17 cellular contexts compared by ENCODE assay signal in the genomic region with DNA sequence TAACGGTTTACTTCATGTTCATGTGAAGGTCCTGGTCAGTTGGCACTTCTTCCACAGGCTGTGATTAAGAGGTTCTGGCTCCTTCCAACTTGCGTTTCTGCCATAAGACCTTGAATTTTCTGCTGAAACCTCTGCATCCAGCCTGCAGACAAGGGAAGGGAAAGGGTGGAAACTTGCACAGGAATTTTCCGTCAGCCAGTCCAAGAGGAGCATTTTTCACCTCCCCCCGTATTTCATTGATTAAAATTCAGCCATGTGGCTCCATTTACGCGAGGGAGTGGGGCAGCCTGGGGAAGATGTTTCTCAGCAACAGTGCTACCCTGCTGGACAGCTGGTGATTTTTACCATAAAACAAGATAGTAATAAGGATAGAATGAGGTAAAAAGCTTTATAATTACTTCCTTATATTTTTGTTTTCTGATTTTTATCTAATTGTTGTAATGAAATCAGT.
A peak's percentile ranks its signal among the peaks of the same experiment; 100 is the strongest.
DNase-seq lines count a peak whose midpoint lies in the region; ATAC-seq and TF ChIP-seq lines count a peak whose summit lies in the region.
"Had no signal": no experiment of that assay in that cellular context is flagged by ENCODE, and none has a peak within 500 bp of the region (broad histone marks: within the 10 kb centered on the region; RNA-seq: fewer than 3 reads in every experiment).

No MANE protein-coding gene starts in this region.

- H3K9me3 ChIP-seq in BE2C = no peaks in the 10 kb centered on the region
- H3K9me3 ChIP-seq in adipocyte (ENCODE audit: control insufficient read depth, low read length) = no peaks in the 10 kb centered on the region

- no peaks in the 10 kb centered on the region for H3K9me3 Mint-ChIP-seq in nephron
- H3K9me3 Mint-ChIP-seq: CD8-positive, alpha-beta T cell had no signal

- H3K4me1 ChIP-seq in BE2C (peaks cover 16% of the 10 kb centered on the region), adipocyte (ENCODE audit: control insufficient read depth, insufficient read depth, low read length) (peaks cover 58% of the 10 kb centered on the region)

- no peaks in the 10 kb centered on the region for H3K27me3 Mint-ChIP-seq in nephron (ENCODE audit: low read depth)

- H3K36me3 Mint-ChIP-seq in nephron (ENCODE audit: low read depth) = no peaks in the 10 kb centered on the region
- H3K36me3 Mint-ChIP-seq: CD8-positive, alpha-beta T cell had no signal

- no peak for ATAC-seq in GM21390 (IDR thresholded peaks at IDR 0.05; ENCODE audit: unreplicated experiment)
- ATAC-seq: CD8-positive, alpha-beta T cell had no signal

- peak overlapping the region; percentile 80 to 87 (median 87) for H3K27ac Mint-ChIP-seq in nephron
- H3K27ac Mint-ChIP-seq: CD8-positive, alpha-beta T cell had no signal

- H3K4me1 Mint-ChIP-seq in nephron = peaks cover 45% of the 10 kb centered on the region

- H3K4me3 Mint-ChIP-seq in nephron = peak overlapping the region in 1 of 3 experiments; percentile 42
- H3K4me3 Mint-ChIP-seq: CD8-positive, alpha-beta T cell had no signal

- no peak overlapping the region for H3K9ac ChIP-seq in adipocyte (ENCODE audit: low read length)

- TF ChIP-seq CTCF in BE2C (IDR thresholded peaks at IDR 0.05; ENCODE audit: low read depth, low read length) = no peak
- TF ChIP-seq CTCF in fibroblast of the aortic adventitia (IDR thresholded peaks at IDR 0.05; ENCODE audit: insufficient read depth, low read length) = no peak
- TF ChIP-seq CTCF in nephron (IDR thresholded peaks at IDR 0.05; ENCODE audit: unreplicated experiment in 3 of 3) = no peak

- no peaks in the 10 kb centered on the region for H3K36me3 ChIP-seq in BE2C
- H3K36me3 ChIP-seq in adipocyte (ENCODE audit: control insufficient read depth, insufficient read depth, low read length, severe bottlenecking) = no peaks in the 10 kb centered on the region

- no peaks in the 10 kb centered on the region for H3K27me3 ChIP-seq in BE2C
- H3K27me3 ChIP-seq in adipocyte (replicated peaks; ENCODE audit: control insufficient read depth, insufficient read depth, low read length) = no peaks in the 10 kb centered on the region

- H3K4me3 ChIP-seq in BE2C (ENCODE audit: low read depth, low read length) = peak overlapping the region; percentile 2; the same call in 1 of the 2 replicates
- peak overlapping the region; percentile 8 for H3K4me3 ChIP-seq in adipocyte (ENCODE audit: low read length)
- H3K4me3 ChIP-seq in fibroblast of the aortic adventitia (ENCODE audit: low read depth, low read length) = no peak overlapping the region

- DNase-seq in BE2C (peak; percentile 42), adipocyte (ENCODE audit: low read depth) (peak; percentile 11), fibroblast of the aortic adventitia (ENCODE audit: low read depth) (peak; percentile 82), NCI-H82 (lab: John Stamatoyannopoulos, UW) (no peak), NOMO-1 (lab: John Stamatoyannopoulos, UW; ENCODE audit: unreplicated experiment in 2 of 2) (no peak), cerebellum (ENCODE audit: low spot score) (no peak)
- DNase-seq: CD8-positive, alpha-beta T cell; DND-41; GDM1; H7; Kasumi-1; NCI-H2029; NCI-H2171 treated with DMSO at 0.1 percent for 48 hours; NCI-H774; SHP77 treated with DMSO at 0.1 percent for 48 hours had no signal

Comparison
In these comparisons a context has a peak if more than half of its experiments do, and no peak if none do; other contexts are left out.
1. DNase-seq: peak in BE2C (single experiment), adipocyte (single experiment) and fibroblast of the aortic adventitia (single experiment); none in NCI-H82 (single experiment), NOMO-1 (0 of 2) and cerebellum (single experiment).